Comparison of ENCODE assay signal across 12 cellular contexts in the genomic region with DNA sequence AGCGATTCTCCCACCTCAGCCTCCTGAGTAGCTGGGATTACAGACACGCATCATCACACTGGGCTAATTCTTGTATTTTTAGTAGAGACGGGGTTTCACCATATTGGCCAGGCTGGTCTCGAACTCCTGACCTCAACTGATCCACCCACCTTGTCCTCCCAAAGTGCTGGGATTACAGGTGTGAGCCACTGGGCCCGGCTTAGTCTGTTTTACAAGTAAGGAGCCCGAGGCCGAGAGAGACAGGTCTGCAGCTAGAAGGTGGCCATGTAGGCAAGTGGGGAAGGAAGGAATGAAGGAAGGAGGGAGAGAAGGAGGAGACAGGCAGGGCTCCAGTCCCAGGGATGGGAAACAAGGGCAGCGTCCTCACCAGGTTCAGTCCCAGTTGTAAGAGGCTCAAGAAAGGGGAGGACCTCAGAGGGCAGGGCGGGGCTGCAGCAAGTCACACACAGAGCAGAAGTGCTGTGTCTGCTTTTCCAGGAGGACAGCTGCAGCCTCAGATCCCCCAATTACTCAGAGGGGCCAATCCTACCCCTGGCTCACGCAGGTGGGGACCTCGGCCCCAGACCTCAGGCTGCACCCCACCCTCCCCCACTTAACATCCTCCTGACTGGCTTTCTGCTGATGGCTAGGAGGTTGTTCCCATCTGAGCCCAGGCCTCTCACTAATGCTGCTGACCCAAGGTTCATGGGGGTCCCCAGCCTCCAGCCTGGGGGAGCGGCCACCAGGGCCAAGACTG. TPM values are rescaled to one million over a fixed set of nuclear protein-coding genes. Genes with fewer than 3 reads are reported as not detected.
DNase-seq lines count a peak whose midpoint lies in the region; ATAC-seq, FAIRE-seq and TF ChIP-seq lines count a peak whose summit lies in the region.
"Had no signal": no experiment of that assay in that cellular context is flagged by ENCODE, and none has a peak within 500 bp of the region (broad histone marks: within the 10 kb centered on the region; RNA-seq: fewer than 3 reads in every experiment).

No MANE protein-coding gene starts in this region.

- H3K9me3 ChIP-seq in endothelial cell of umbilical vein (replicated peaks; ENCODE audit: control insufficient read depth, insufficient read depth, low read length) (no peaks in the 10 kb centered on the region), HepG2 (ENCODE audit: low read length) (no peaks in the 10 kb centered on the region), spleen (no peaks in the 10 kb centered on the region)

- H3K9me1 ChIP-seq in endothelial cell of umbilical vein (replicated peaks; ENCODE audit: control insufficient read depth, extremely low read depth, insufficient read depth, low read length): no peaks in the 10 kb centered on the region

- DNase-seq in HFF-Myc (ENCODE audit: extremely low read depth, low read depth) (no peak), endothelial cell of umbilical vein (ENCODE audit: low read depth, low spot score) (no peak), HepG2 (ENCODE audit: low spot score) (no peak), spleen (peak; percentile 69), SIG-M5 (lab: John Stamatoyannopoulos, UW) (no peak), activated gamma-delta T cell (lab: John Stamatoyannopoulos, UW) (no peak), globus pallidus (ENCODE audit: low spot score) (no peak)
- DNase-seq: NCI-H446; stimulated activated CD4-positive, alpha-beta T cell treated with anti-CD3 and anti-CD28 coated beads, Interleukin-4, amount 100 ng/mL, for 4 hours; substantia nigra had no signal

- no peak for TF ChIP-seq CTCF in HFF-Myc (IDR thresholded peaks at IDR 0.05; ENCODE audit: low read depth, low read length, missing control alignments)
- TF ChIP-seq CTCF in endothelial cell of umbilical vein (IDR thresholded peaks at IDR 0.05; ENCODE audit: extremely low read depth in 1 of 2, insufficient read depth in 1 of 2, low read depth in 1 of 2, low read length in 2 of 2): no peak
- no peak for TF ChIP-seq CTCF in HepG2 (CRISPR knock-in tag; IDR thresholded peaks at IDR 0.05)
- TF ChIP-seq CTCF in spleen (IDR thresholded peaks at IDR 0.05 in 8 of 11, conservative IDR thresholded peaks at IDR 0.05 in 3 of 11): no peak

- H3K27me3 ChIP-seq in endothelial cell of umbilical vein (ENCODE audit: control insufficient read depth in 2 of 2, insufficient read depth in 2 of 2, low read length in 2 of 2) (no peaks in the 10 kb centered on the region), HepG2 (ENCODE audit: control insufficient read depth in 1 of 2, insufficient read depth in 2 of 2, low read length in 2 of 2) (peaks cover 0 to 8% of the 10 kb centered on the region in 2 experiments; a peak in 3 of 5 replicates), spleen (replicated peaks in 1 of 7) (peaks cover 0 to 6% (median 0%) of the 10 kb centered on the region in 7 donors)

- H3K9ac ChIP-seq in endothelial cell of umbilical vein (replicated peaks; ENCODE audit: extremely low read depth, insufficient read depth, low read length) (no peak overlapping the region), HepG2 (ENCODE audit: insufficient read depth, low read depth, low read length) (no peak overlapping the region)

- H3K79me2 ChIP-seq in endothelial cell of umbilical vein (ENCODE audit: control insufficient read depth, insufficient read depth, low read length): no peaks in the 10 kb centered on the region
- H3K79me2 ChIP-seq in HepG2 (ENCODE audit: insufficient read depth, low read length): no peaks in the 10 kb centered on the region

- dilution Hi-C loops in endothelial cell of umbilical vein (cut with MboI; ENCODE audit: extremely low pct_ligation_motif_present, low sequenced_read_pairs): no loop called here

- H3K4me3 ChIP-seq in HFF-Myc (replicated peaks; ENCODE audit: low read depth, low read length): 0 out of 2 replicates have a peak overlapping the region, but pooled peaks have one; percentile 21
- H3K4me3 ChIP-seq in endothelial cell of umbilical vein (replicated peaks in 1 of 3; ENCODE audit: insufficient read depth in 1 of 3, low read depth in 1 of 3, low read length in 3 of 3): no peak overlapping the region
- H3K4me3 ChIP-seq in HepG2 (replicated peaks in 1 of 3; ENCODE audit: insufficient read depth in 1 of 3, low read depth in 2 of 3, low read length in 3 of 3): no peak overlapping the region; a peak in 1 of 6 replicates
- H3K4me3 ChIP-seq in spleen: no peak overlapping the region

- H3K4me2 ChIP-seq in endothelial cell of umbilical vein (ENCODE audit: insufficient read depth, low read length) (no peak overlapping the region), HepG2 (ENCODE audit: low read depth, low read length) (peak overlapping the region; percentile 44; the same call in 1 of the 2 replicates)

- TF ChIP-seq RAD21 in HepG2 (CRISPR knock-in tag; IDR thresholded peaks at IDR 0.05): no peak

- H3K36me3 ChIP-seq in endothelial cell of umbilical vein (ENCODE audit: control insufficient read depth in 2 of 2, extremely low read depth in 1 of 2, insufficient read depth in 2 of 2, low read length in 2 of 2) (no peaks in the 10 kb centered on the region), HepG2 (replicated peaks in 1 of 2; ENCODE audit: control insufficient read depth in 1 of 2, insufficient read depth in 2 of 2, low read length in 2 of 2) (no peaks in the 10 kb centered on the region), spleen (no peaks in the 10 kb centered on the region)

- 31% methylated on average over 10 of the region's 12 CpGs for WGBS in HepG2 (ENCODE audit: low lambda C conversion rate)
- WGBS in spleen, 5 donors: 70 to 83% (median 80%) methylated on average over 11 to 12 of the region's 12 CpGs

- FAIRE-seq in endothelial cell of umbilical vein (lab: Jason Lieb, UNC): no peak
- no peak for FAIRE-seq in HepG2 (lab: Jason Lieb, UNC)

- in situ Hi-C loops in HepG2 (cut with HindIII; ENCODE audit: extremely low pct_ligation_motif_present, low pct_unique_long_range_greater_than_20kb): loop anchor here (25.0 kb wide), 1 partner anchor 761 kb away; a partner anchor contains a TSS

- POLR2A ChIA-PET in endothelial cell of umbilical vein (lab: Charles Lee) (no interaction called here), HepG2 (lab: Yijun Ruan, JAX) (no interaction called here)

- ATAC-seq in HepG2 (no peak), GM18873 (IDR thresholded peaks at IDR 0.05; ENCODE audit: low FRiP score, unreplicated experiment) (no peak)
- ATAC-seq: activated naive CD4-positive, alpha-beta T cell treated with anti-CD3 and anti-CD28 coated beads, Interleukin-2, amount 50 U/mL, for 72 hours had no signal

- no peak for TF ChIP-seq POLR2A in endothelial cell of umbilical vein (IDR thresholded peaks at IDR 0.05; ENCODE audit: low read depth, low read length)
- no peak for TF ChIP-seq POLR2A in HepG2 (IDR thresholded peaks at IDR 0.05; ENCODE audit: insufficient read depth in 1 of 2, low read depth in 2 of 2, low read length in 2 of 2)
- TF ChIP-seq POLR2A in spleen (IDR thresholded peaks at IDR 0.05): no peak

- BruUV-seq in endothelial cell of umbilical vein (replicated peaks; lab: Mats Ljungman, UMichigan) (no TSS peak), HepG2 (replicated peaks; lab: Mats Ljungman, UMichigan) (no TSS peak)

- H4K20me1 ChIP-seq in endothelial cell of umbilical vein (replicated peaks; ENCODE audit: control insufficient read depth, extremely low read depth, insufficient read depth, low read length) (no peaks in the 10 kb centered on the region), HepG2 (ENCODE audit: insufficient read depth, low read length) (no peaks in the 10 kb centered on the region)

- H3K27ac ChIP-seq in endothelial cell of umbilical vein (ENCODE audit: insufficient read depth, low read depth, low read length) (no peak overlapping the region), HepG2 (ENCODE audit: extremely low read length, insufficient read depth, low read length) (no peak overlapping the region), spleen (peak overlapping the region in 5 of 8 donors; percentile 23 to 61 (median 44))

- CTCF ChIA-PET in endothelial cell of umbilical vein (lab: Charles Lee) (no interaction called here), HepG2 (lab: Yijun Ruan, JAX; ENCODE audit: low intra/inter-chr PET ratio, low total read pairs) (no interaction called here)

- H2AFZ ChIP-seq in endothelial cell of umbilical vein (ENCODE audit: low read depth, low read length) (peak overlapping the region; percentile 76), HepG2 (ENCODE audit: low read length) (no peak overlapping the region)

- intact Hi-C loops in endothelial cell of umbilical vein (cut with micrococcal nuclease): no loop called here
- intact Hi-C loops in HepG2 (cut with micrococcal nuclease; ENCODE audit: unreplicated experiment): no loop called here
- intact Hi-C loops in spleen (cut with DNase I; ENCODE audit: low total_unique reads): no loop called here

- TF ChIP-seq EP300 in HepG2 (IDR thresholded peaks at IDR 0.05; ENCODE audit: low read depth in 2 of 2, low read length in 2 of 2): no peak
- no peak for TF ChIP-seq EP300 in HepG2 (CRISPR knock-in tag; IDR thresholded peaks at IDR 0.05; ENCODE audit: borderline replicate concordance)

- H3K4me1 ChIP-seq in endothelial cell of umbilical vein (ENCODE audit: control insufficient read depth, extremely low read depth, insufficient read depth, low read length) (peaks cover 6% of the 10 kb centered on the region), HepG2 (ENCODE audit: insufficient read depth, low read length) (peaks cover 35% of the 10 kb centered on the region), spleen (peaks cover 0 to 13% (median 4%) of the 10 kb centered on the region in 6 donors)

RNA-seq across cellular contexts. Expression of a gene that starts 53.8 kb away (rescaled TPM):
- total RNA-seq in endothelial cell of umbilical vein (7.4 and 9.0 TPM in 2 replicates), HepG2 (2016; rRNA removed; fragmentation: Illumina TruSeq; extraction: Trizol) (19.4 and 27.5 TPM in 2 replicates), spleen (10 to 100 TPM; 49.0 to 85.6 (median 77.9) TPM)
- polyA plus RNA-seq in endothelial cell of umbilical vein (4.3 and 7.4 TPM in 2 replicates), HepG2 (2011; rRNA removed) (11.6 and 14.2 TPM in 2 replicates), spleen (10 to 100 TPM; 31.3 to 83.1 (median 57.5) TPM)
- polyA plus RNA-seq in endothelial cell of umbilical vein (2011; cell fraction: cytosol; rRNA removed): 2.3 and 3.0 TPM in 2 replicates
- polyA plus RNA-seq in endothelial cell of umbilical vein (2011; cell fraction: nucleus; rRNA removed): 4.0 and 5.3 TPM in 2 replicates
- polyA plus RNA-seq in endothelial cell of umbilical vein (2012): 4.2 and 9.0 TPM in 2 replicates
- polyA minus RNA-seq in endothelial cell of umbilical vein: 3.5 and 8.0 TPM in 2 replicates
- polyA minus RNA-seq in endothelial cell of umbilical vein (2011; cell fraction: cytosol; rRNA and poly(A)+ RNA removed): 8.7 TPM
- 3.8 and 4.0 TPM in 2 replicates for polyA minus RNA-seq in endothelial cell of umbilical vein (2011; cell fraction: nucleus; rRNA and poly(A)+ RNA removed)
- total RNA-seq in HepG2 (2016; cell fraction: cytosol; rRNA removed; fragmentation: Illumina TruSeq; extraction: Trizol; ENCODE audit: low read depth): 11.8 and 14.1 TPM in 2 replicates
- 18.0 and 27.8 TPM in 2 replicates for total RNA-seq in HepG2 (2016; cell fraction: insoluble cytoplasmic fraction; rRNA removed; fragmentation: Illumina TruSeq; extraction: Trizol)
- total RNA-seq in HepG2 (2016; cell fraction: membrane; rRNA removed; fragmentation: Illumina TruSeq; extraction: Trizol): 20.5 and 24.3 TPM in 2 replicates
- 29.0 and 30.8 TPM in 2 replicates for total RNA-seq in HepG2 (2016; cell fraction: nucleus; rRNA removed; fragmentation: Illumina TruSeq; extraction: Trizol)
- polyA plus RNA-seq in HepG2 (2011; cell fraction: cytosol; rRNA removed): 10.6 and 15.7 TPM in 2 replicates
- 37.8 and 39.5 TPM in 2 replicates for polyA plus RNA-seq in HepG2 (2011; cell fraction: nucleus; rRNA removed)
- 9.0 and 15.0 TPM in 2 replicates for polyA plus RNA-seq in HepG2 (2012)
- 15.7 and 19.9 TPM in 2 replicates for polyA plus RNA-seq in HepG2 (2016; cell fraction: cytosol; fragmentation: Illumina TruSeq; extraction: Trizol; ENCODE audit: low read depth)
- polyA plus RNA-seq in HepG2 (2016; cell fraction: insoluble cytoplasmic fraction; fragmentation: Illumina TruSeq; extraction: Trizol; ENCODE audit: low read depth): 27.0 and 28.3 TPM in 2 replicates
- 23.3 and 25.4 TPM in 2 replicates for polyA plus RNA-seq in HepG2 (2016; cell fraction: membrane; fragmentation: Illumina TruSeq; extraction: Trizol; ENCODE audit: low read depth)
- 52.2 and 53.0 TPM in 2 replicates for polyA plus RNA-seq in HepG2 (2016; cell fraction: nucleus; fragmentation: Illumina TruSeq; extraction: Trizol; ENCODE audit: insufficient read depth, low read depth)
- 23.9 and 28.6 TPM in 2 replicates for polyA minus RNA-seq in HepG2 (2011; rRNA and poly(A)+ RNA removed; ENCODE audit: low replicate concordance)
- 6.8 and 9.5 TPM in 2 replicates for polyA minus RNA-seq in HepG2 (2011; cell fraction: cytosol; rRNA and poly(A)+ RNA removed)
- polyA minus RNA-seq in HepG2 (2011; cell fraction: nucleus; rRNA and poly(A)+ RNA removed): 24.1 and 24.2 TPM in 2 replicates

Comparison
In these comparisons a context has a peak if more than half of its experiments do, and no peak if none do; other contexts are left out.
1. H3K27ac ChIP-seq: peak in spleen (5 of 8); none in endothelial cell of umbilical vein (single experiment) and HepG2 (single experiment).